ENCODE assay signal across 1 cellular context in genomic region chr1:6979003-6979577, GRCh38.
TF ChIP-seq lines count a peak whose summit lies in the region.

No MANE protein-coding gene starts in this region.

TF ChIP-seq in H1, 55 proteins besides CTCF, POLR2A, EP300 and RAD21 (continued from another document):
- no peak for TF ChIP-seq RFX5 (IDR thresholded peaks at IDR 0.05; ENCODE audit: borderline replicate concordance, low read depth, low read length)
- no peak for TF ChIP-seq SIN3A (conservative IDR thresholded peaks at IDR 0.05 in 1 of 2, IDR thresholded peaks at IDR 0.05 in 1 of 2; ENCODE audit: low read depth in 1 of 2, low read length in 2 of 2)
